ENCODE assay signal across 8 cellular contexts in the genomic region with DNA sequence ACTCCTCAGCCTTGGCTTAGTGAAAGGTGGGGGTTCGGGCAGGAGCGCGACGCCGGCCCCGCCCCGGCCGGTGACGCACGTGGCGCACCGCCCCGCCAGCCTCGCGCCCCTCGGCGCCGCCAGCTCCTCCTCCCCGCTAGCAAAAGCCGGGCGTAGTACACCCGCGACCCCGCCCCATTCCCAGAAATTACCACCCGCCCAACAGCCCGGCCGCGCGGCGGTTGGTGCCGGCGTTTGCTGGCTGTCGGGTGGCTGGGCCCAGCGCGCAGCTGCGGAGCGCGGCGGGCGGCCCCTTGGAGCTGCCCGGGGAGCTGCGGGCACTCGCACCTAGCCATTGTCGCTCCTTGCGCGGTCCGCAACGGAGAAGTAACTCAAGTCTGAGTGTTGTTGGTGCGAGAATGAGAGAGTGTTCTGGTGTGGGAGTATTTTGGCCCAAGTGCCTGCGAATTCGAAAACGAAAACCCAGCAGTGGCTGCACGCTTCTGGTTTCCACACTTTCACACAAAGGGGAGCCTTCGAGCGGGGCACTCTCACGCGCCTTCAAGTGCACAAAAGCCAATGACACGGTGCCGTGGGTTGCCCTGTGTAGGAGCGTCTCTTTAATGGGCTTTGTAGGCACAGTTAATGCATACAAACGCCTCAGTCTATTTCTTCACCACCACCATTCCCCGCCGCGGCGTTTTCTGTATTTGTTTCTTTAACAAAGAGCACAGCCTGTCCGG. TPM values are rescaled to one million over a fixed set of nuclear protein-coding genes. Genes with fewer than 3 reads are reported as not detected.
DNase-seq lines count a peak whose midpoint lies in the region; ATAC-seq lines count a peak whose summit lies in the region.

No MANE protein-coding gene starts in this region.

- H2BK15ac ChIP-seq in mesendoderm (replicated peaks; ENCODE audit: low read depth): no peak overlapping the region

- H3K27me3 ChIP-seq in effector memory CD4-positive, alpha-beta T cell (replicated peaks; ENCODE audit: control insufficient read depth, insufficient read depth, low read length, poor library complexity, severe bottlenecking): no peaks in the 10 kb centered on the region
- H3K27me3 ChIP-seq in mesendoderm (ENCODE audit: insufficient read depth, low read length, poor library complexity): no peaks in the 10 kb centered on the region

- peak overlapping the region; percentile 87 for H3K4me3 ChIP-seq in effector memory CD4-positive, alpha-beta T cell (ENCODE audit: insufficient read depth, low read depth, low read length, poor library complexity, severe bottlenecking)
- peak overlapping the region; percentile 79 for H3K4me3 ChIP-seq in mesendoderm (ENCODE audit: low read length)

- no peak overlapping the region for H4K8ac ChIP-seq in mesendoderm (ENCODE audit: low read depth, low read length)

- peak; percentile 96 for DNase-seq in COR-L47 (lab: John Stamatoyannopoulos, UW)
- peak; percentile 90 for DNase-seq in HT-29 (ENCODE audit: low spot score)
- peak; percentile 7 for DNase-seq in NK-92 (lab: John Stamatoyannopoulos, UW; ENCODE audit: unreplicated experiment)
- peak; percentile 78 to 82 for DNase-seq in activated CD8-positive, alpha-beta memory T cell treated with anti-CD3 and anti-CD28 coated beads for 4 hours (ENCODE audit: low read depth in 2 of 2)
- peak; percentile 84 to 87 (median 86) for DNase-seq in effector memory CD4-positive, alpha-beta T cell
- peak; percentile 97 for DNase-seq in mesendoderm
- peak; percentile 85 for DNase-seq in stimulated activated CD8-positive, alpha-beta memory T cell treated with anti-CD3 and anti-CD28 coated beads, Interleukin-12 subunit alpha, Interleukin-12 subunit beta, amount 100 ng/mL, for 4 hours (ENCODE audit: low read depth)

- H2BK5ac ChIP-seq in mesendoderm (ENCODE audit: low read length): peak overlapping the region; percentile 86

- H2BK120ac ChIP-seq in mesendoderm (ENCODE audit: low read depth, low read length): no peak overlapping the region

- H3K23ac ChIP-seq in mesendoderm (ENCODE audit: low read length): peak overlapping the region; percentile 91

- H4K5ac ChIP-seq in mesendoderm (ENCODE audit: low read length): no peak overlapping the region

- H3K4me2 ChIP-seq in mesendoderm (ENCODE audit: low read length): peak overlapping the region; percentile 95

- H3K9ac ChIP-seq in mesendoderm (ENCODE audit: low read length): peak overlapping the region; percentile 87

- no peak overlapping the region for H2AK5ac ChIP-seq in mesendoderm (ENCODE audit: low read length)

- H3K4ac ChIP-seq in mesendoderm (ENCODE audit: low read depth, low read length): no peak overlapping the region

- H3K56ac ChIP-seq in mesendoderm (ENCODE audit: low read length): peak overlapping the region; percentile 97

- H3K79me1 ChIP-seq in mesendoderm (ENCODE audit: low read length): no peaks in the 10 kb centered on the region

- peak overlapping the region; percentile 78 for H3K18ac ChIP-seq in mesendoderm (ENCODE audit: low read length)

- ATAC-seq in GM21367 (IDR thresholded peaks at IDR 0.05; ENCODE audit: unreplicated experiment): peak; percentile 60

- no CpG with 5 or more reads among the region's 66 CpGs for WGBS in mesendoderm (ENCODE audit: extremely low coverage, insufficient coverage, low lambda C conversion rate)

- peak overlapping the region; percentile 95 for H3K27ac ChIP-seq in effector memory CD4-positive, alpha-beta T cell (ENCODE audit: insufficient read depth, low read length, poor library complexity, severe bottlenecking)
- peak overlapping the region; percentile 97 for H3K27ac ChIP-seq in mesendoderm (ENCODE audit: low read depth, low read length)

- no peaks in the 10 kb centered on the region for H3K9me3 ChIP-seq in effector memory CD4-positive, alpha-beta T cell (ENCODE audit: control insufficient read depth, low read length)

- peaks cover 9% of the 10 kb centered on the region for H3K4me1 ChIP-seq in effector memory CD4-positive, alpha-beta T cell (ENCODE audit: control insufficient read depth, insufficient read depth, low read length, poor library complexity, severe bottlenecking)
- no peaks in the 10 kb centered on the region for H3K4me1 ChIP-seq in mesendoderm (ENCODE audit: control insufficient read depth, low read depth, low read length)

- H3K36me3 ChIP-seq in effector memory CD4-positive, alpha-beta T cell (ENCODE audit: control insufficient read depth, insufficient read depth, low read length): no peaks in the 10 kb centered on the region
- H3K36me3 ChIP-seq in mesendoderm (ENCODE audit: control insufficient read depth, insufficient read depth, low read length): no peaks in the 10 kb centered on the region

- H3K79me2 ChIP-seq in mesendoderm (ENCODE audit: control insufficient read depth, insufficient read depth, low read length): peaks cover 22% of the 10 kb centered on the region

RNA-seq across cellular contexts. Expression of a gene that starts 1.0 kb away (rescaled TPM):
- 18.6 and 20.6 TPM in 2 replicates for total RNA-seq in HT-29 (2014; rRNA removed; shearing (Covaris generic))
- polyA plus RNA-seq in mesendoderm (2013, experiment 1 of 2): 25.3 TPM
- 27.1 TPM for polyA plus RNA-seq in mesendoderm (2013, experiment 2 of 2)

Comparison
In these comparisons a context has a peak if more than half of its experiments do, and no peak if none do; other contexts are left out.
1. Peak in every context shown above with its lines: DNase-seq, ATAC-seq, H3K4me3 ChIP-seq and H3K27ac ChIP-seq.
2. DNase-seq: peak in every context shown above with its lines; median percentile 97 in mesendoderm; 96 in COR-L47; 90 in HT-29; 86 in effector memory CD4-positive, alpha-beta T cell; 85 in stimulated activated CD8-positive, alpha-beta memory T cell treated with anti-CD3 and anti-CD28 coated beads, Interleukin-12 subunit alpha, Interleukin-12 subunit beta, amount 100 ng/mL, for 4 hours; 80 in activated CD8-positive, alpha-beta memory T cell treated with anti-CD3 and anti-CD28 coated beads for 4 hours; 7 in NK-92.